In the genomic region with DNA sequence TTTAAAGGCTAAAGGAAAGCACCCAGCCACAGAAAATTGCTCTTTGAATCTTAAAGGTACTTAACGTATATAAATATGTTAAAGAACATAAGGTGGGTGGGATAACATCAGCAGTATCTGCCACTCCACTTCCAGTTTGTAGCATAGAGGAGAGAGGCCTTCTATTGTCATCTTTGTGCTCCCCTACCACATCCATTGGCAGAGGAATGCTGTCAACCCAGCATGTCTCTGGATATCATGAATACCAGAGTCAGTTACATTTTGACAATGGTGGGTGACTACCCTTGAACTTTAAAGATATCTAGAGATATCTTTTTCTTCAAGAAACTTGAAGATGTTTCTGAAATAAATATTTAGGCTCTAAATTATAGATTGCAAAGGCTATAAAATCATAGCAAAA, we compare ENCODE assay signal across 33 cellular contexts.
"Had no signal": no experiment of that assay in that cellular context is flagged by ENCODE, and none has a peak within 500 bp of the region (broad histone marks: within the 10 kb centered on the region; RNA-seq: fewer than 3 reads in every experiment).

No MANE protein-coding gene starts in this region.

- ATAC-seq: activated CD4-positive, alpha-beta T cell treated with anti-CD3 and anti-CD28 coated beads for 36 hours; activated CD8-positive, alpha-beta memory T cell treated with anti-CD3 and anti-CD28 coated beads, Interleukin-2, amount 10 ng/mL, durations not matched to agents 7 days and 5 days; activated CD8-positive, alpha-beta T cell treated with anti-CD3 and anti-CD28 coated beads, Interleukin-2, amount 10 ng/mL, durations not matched to agents 7 days and 5 days; activated naive CD8-positive, alpha-beta T cell treated with anti-CD3 and anti-CD28 coated beads, Interleukin-2, amount 50 U/mL, for 24 hours; activated T-cell treated with anti-CD3 and anti-CD28 coated beads, Interleukin-2, amount 50 U/mL, for 72 hours; body of pancreas; esophagus mucosa; T-helper 17 cell had no signal

- H3K27ac Mint-ChIP-seq: activated CD4-positive, alpha-beta memory T cell treated with anti-CD3 and anti-CD28 coated beads for 36 hours; activated CD4-positive, alpha-beta T cell treated with anti-CD3 and anti-CD28 coated beads for 36 hours; activated CD4-positive, alpha-beta T cell treated with anti-CD3 and anti-CD28 coated beads, Interleukin-2, amount 10 ng/mL, durations not matched to agents 24 days and 14 days; activated CD8-positive, alpha-beta memory T cell treated with anti-CD3 and anti-CD28 coated beads, Interleukin-2, amount 10 ng/mL, durations not matched to agents 7 days and 5 days; activated CD8-positive, alpha-beta T cell treated with anti-CD3 and anti-CD28 coated beads, Interleukin-2, amount 10 ng/mL, durations not matched to agents 7 days and 5 days; activated naive CD8-positive, alpha-beta T cell; activated naive CD8-positive, alpha-beta T cell treated with anti-CD3 and anti-CD28 coated beads, Interleukin-2, amount 50 U/mL, for 24 hours; activated T-cell treated with anti-CD3 and anti-CD28 coated beads, Interleukin-2, amount 50 U/mL, for 24 hours; activated T-cell treated with anti-CD3 and anti-CD28 coated beads, Interleukin-2, amount 50 U/mL, for 72 hours; T-helper 17 cell; T-helper 2 cell treated with Interferon-gamma antibody and Interleukin-4, amounts not matched to agents 5 μg/mL and 100 μg/mL, for 36 hours had no signal

- H3K9me3 ChIP-seq: adrenal gland, body of pancreas had no signal

- H3K27me3 ChIP-seq: adrenal gland, body of pancreas had no signal

- H3K4me1 Mint-ChIP-seq: activated CD4-positive, alpha-beta T cell treated with anti-CD3 and anti-CD28 coated beads for 36 hours; activated CD4-positive, alpha-beta T cell treated with anti-CD3 and anti-CD28 coated beads, Interleukin-2, amount 10 ng/mL, durations not matched to agents 24 days and 14 days; activated CD8-positive, alpha-beta memory T cell treated with anti-CD3 and anti-CD28 coated beads, Interleukin-2, amount 10 ng/mL, durations not matched to agents 7 days and 5 days; activated naive CD8-positive, alpha-beta T cell treated with anti-CD3 and anti-CD28 coated beads, Interleukin-2, amount 50 U/mL, for 24 hours; T-helper 17 cell had no signal

- H3K9me3 Mint-ChIP-seq: activated CD4-positive, alpha-beta T cell treated with anti-CD3 and anti-CD28 coated beads, Interleukin-2, amount 10 ng/mL, durations not matched to agents 24 days and 14 days; T-helper 2 cell treated with Interferon-gamma antibody and Interleukin-4, amounts not matched to agents 5 μg/mL and 100 μg/mL, for 36 hours had no signal

- H3K27ac ChIP-seq: adrenal gland, body of pancreas, WERI-Rb-1 had no signal

- DNase-seq: activated CD4-positive, alpha-beta memory T cell treated with anti-CD3 and anti-CD28 coated beads for 36 hours; activated CD4-positive, alpha-beta T cell treated with anti-CD3 and anti-CD28 coated beads for 36 hours; activated CD4-positive, alpha-beta T cell treated with anti-CD3 and anti-CD28 coated beads, Interleukin-2, amount 10 ng/mL, durations not matched to agents 24 days and 14 days; activated CD4-positive, CD25-positive, alpha-beta regulatory T cell; activated CD4-positive, CD25-positive, alpha-beta regulatory T cell treated with anti-CD3 and anti-CD28 coated beads, Interleukin-2, amount 50 U/mL, for 72 hours; activated CD8-positive, alpha-beta memory T cell treated with anti-CD3 and anti-CD28 coated beads, Interleukin-2, amount 10 ng/mL, durations not matched to agents 7 days and 5 days; activated CD8-positive, alpha-beta memory T cell treated with anti-CD3 and anti-CD28 coated beads, Interleukin-2, amount 50 U/mL, for 4 hours; activated CD8-positive, alpha-beta T cell treated with anti-CD3 and anti-CD28 coated beads, Interleukin-2, amount 10 ng/mL, durations not matched to agents 7 days and 5 days; activated effector memory CD4-positive, alpha-beta T cell treated with Interleukin-2 at 50 U/mL for 16 hours; activated gamma-delta T cell treated with Interleukin-2 at 50 U/mL for 16 hours; activated naive CD4-positive, alpha-beta T cell treated with anti-CD3 and anti-CD28 coated beads, Interleukin-2, amount 50 U/mL, for 16 hours; activated naive CD4-positive, alpha-beta T cell treated with Interleukin-2 at 50 U/mL for 16 hours; activated naive CD8-positive, alpha-beta T cell treated with anti-CD3 and anti-CD28 coated beads, Interleukin-2, amount 50 U/mL, for 24 hours; activated T-cell treated with anti-CD3 and anti-CD28 coated beads for 4 hours; activated T-cell treated with anti-CD3 and anti-CD28 coated beads, Interleukin-2, amount 50 U/mL, for 24 hours; activated T-cell treated with anti-CD3 and anti-CD28 coated beads, Interleukin-2, amount 50 U/mL, for 72 hours; adrenal gland; amygdala; aorta; body of pancreas; caudate nucleus; cortex of kidney; dermis blood vessel endothelial cell; effector CD8-positive, alpha-beta T cell; foreskin fibroblast; head of caudate nucleus; T-helper 1 cell; T-helper 17 cell; T1000; WERI-Rb-1 had no signal

- H3K4me3 Mint-ChIP-seq: activated CD4-positive, alpha-beta memory T cell treated with anti-CD3 and anti-CD28 coated beads for 36 hours; activated CD4-positive, alpha-beta T cell treated with anti-CD3 and anti-CD28 coated beads for 36 hours; activated CD4-positive, alpha-beta T cell treated with anti-CD3 and anti-CD28 coated beads, Interleukin-2, amount 10 ng/mL, durations not matched to agents 24 days and 14 days; activated CD8-positive, alpha-beta memory T cell treated with anti-CD3 and anti-CD28 coated beads, Interleukin-2, amount 10 ng/mL, durations not matched to agents 7 days and 5 days; activated CD8-positive, alpha-beta T cell treated with anti-CD3 and anti-CD28 coated beads, Interleukin-2, amount 10 ng/mL, durations not matched to agents 7 days and 5 days; activated naive CD8-positive, alpha-beta T cell; activated naive CD8-positive, alpha-beta T cell treated with anti-CD3 and anti-CD28 coated beads, Interleukin-2, amount 50 U/mL, for 24 hours; activated T-cell treated with anti-CD3 and anti-CD28 coated beads, Interleukin-2, amount 50 U/mL, for 24 hours; activated T-cell treated with anti-CD3 and anti-CD28 coated beads, Interleukin-2, amount 50 U/mL, for 72 hours; T-helper 17 cell; T-helper 2 cell treated with Interferon-gamma antibody and Interleukin-4, amounts not matched to agents 5 μg/mL and 100 μg/mL, for 36 hours had no signal

- H3K36me3 Mint-ChIP-seq: activated CD4-positive, alpha-beta memory T cell treated with anti-CD3 and anti-CD28 coated beads for 36 hours; activated CD8-positive, alpha-beta memory T cell treated with anti-CD3 and anti-CD28 coated beads, Interleukin-2, amount 10 ng/mL, durations not matched to agents 7 days and 5 days; activated naive CD8-positive, alpha-beta T cell had no signal

- H3K4me3 ChIP-seq: adrenal gland, body of pancreas had no signal

- H3K27me3 Mint-ChIP-seq: activated CD4-positive, alpha-beta memory T cell treated with anti-CD3 and anti-CD28 coated beads for 36 hours; activated CD4-positive, alpha-beta T cell treated with anti-CD3 and anti-CD28 coated beads for 36 hours; activated CD4-positive, alpha-beta T cell treated with anti-CD3 and anti-CD28 coated beads, Interleukin-2, amount 10 ng/mL, durations not matched to agents 24 days and 14 days; activated CD8-positive, alpha-beta memory T cell treated with anti-CD3 and anti-CD28 coated beads, Interleukin-2, amount 10 ng/mL, durations not matched to agents 7 days and 5 days; activated naive CD8-positive, alpha-beta T cell; activated naive CD8-positive, alpha-beta T cell treated with anti-CD3 and anti-CD28 coated beads, Interleukin-2, amount 50 U/mL, for 24 hours; activated T-cell treated with anti-CD3 and anti-CD28 coated beads, Interleukin-2, amount 50 U/mL, for 24 hours; T-helper 17 cell had no signal

- H3K36me3 ChIP-seq: adrenal gland, WERI-Rb-1 had no signal

- H3K4me1 ChIP-seq: adrenal gland had no signal
